ENCODE assay signal across 1 cellular context in the genomic region with DNA sequence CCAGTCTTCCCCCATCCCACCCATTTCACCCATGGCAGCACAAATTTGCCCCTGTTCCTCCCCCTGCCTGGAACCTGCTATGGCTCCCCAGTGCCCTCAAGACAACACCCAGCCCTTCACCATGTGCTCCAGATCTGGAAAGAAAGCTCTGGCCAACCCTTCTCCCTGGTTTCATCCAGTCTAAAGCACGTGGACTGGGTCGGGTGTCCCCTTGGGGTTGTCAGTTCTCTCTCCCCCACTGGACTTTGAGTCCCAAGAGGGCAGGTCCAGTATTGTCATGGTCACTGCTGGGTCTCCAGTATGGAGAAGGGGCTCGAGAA.
A peak's percentile ranks its signal among the peaks of the same experiment; 100 is the strongest.
TF ChIP-seq lines count a peak whose summit lies in the region.

No MANE protein-coding gene starts in this region.

TF ChIP-seq in H1, 55 proteins besides CTCF, POLR2A, EP300 and RAD21:
- TF ChIP-seq KDM5A (IDR thresholded peaks at IDR 0.05; ENCODE audit: low read length) (no peak), HDAC2 (IDR thresholded peaks at IDR 0.05; ENCODE audit: borderline replicate concordance in 1 of 2, low read depth in 2 of 2, low read length in 2 of 2) (peak in 1 of 2 experiments; percentile 34; a peak in 1 of 4 replicates), TAF7 (optimal IDR thresholded peaks at IDR 0.05; ENCODE audit: borderline replicate concordance, low read depth, low read length) (no peak), KDM1A (IDR thresholded peaks at IDR 0.05; ENCODE audit: borderline replicate concordance, low read length) (peak; percentile 84), EGR1 (IDR thresholded peaks at IDR 0.05; ENCODE audit: borderline replicate concordance, low read depth, low read length) (no peak)
